ENCODE assay signal across 1 cellular context in genomic region chr15:82644967-82645852, GRCh38.
A peak's percentile ranks its signal among the peaks of the same experiment; 100 is the strongest.
TF ChIP-seq lines count a peak whose summit lies in the region.

No MANE protein-coding gene starts in this region.

TF ChIP-seq in K562, 482 proteins besides CTCF, POLR2A, EP300 and RAD21 (continued from another document):
- TF ChIP-seq, protein P1, sequence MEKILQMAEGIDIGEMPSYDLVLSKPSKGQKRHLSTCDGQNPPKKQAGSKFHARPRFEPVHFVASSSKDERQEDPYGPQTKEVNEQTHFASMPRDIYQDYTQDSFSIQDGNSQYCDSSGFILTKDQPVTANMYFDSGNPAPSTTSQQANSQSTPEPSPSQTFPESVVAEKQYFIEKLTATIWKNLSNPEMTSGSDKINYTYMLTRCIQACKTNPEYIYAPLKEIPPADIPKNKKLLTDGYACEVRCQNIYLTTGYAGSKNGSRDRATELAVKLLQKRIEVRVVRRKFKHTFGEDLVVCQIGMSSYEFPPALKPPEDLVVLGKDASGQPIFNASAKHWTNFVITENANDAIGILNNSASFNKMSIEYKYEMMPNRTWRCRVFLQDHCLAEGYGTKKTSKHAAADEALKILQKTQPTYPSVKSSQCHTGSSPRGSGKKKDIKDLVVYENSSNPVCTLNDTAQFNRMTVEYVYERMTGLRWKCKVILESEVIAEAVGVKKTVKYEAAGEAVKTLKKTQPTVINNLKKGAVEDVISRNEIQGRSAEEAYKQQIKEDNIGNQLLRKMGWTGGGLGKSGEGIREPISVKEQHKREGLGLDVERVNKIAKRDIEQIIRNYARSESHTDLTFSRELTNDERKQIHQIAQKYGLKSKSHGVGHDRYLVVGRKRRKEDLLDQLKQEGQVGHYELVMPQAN (IDR thresholded peaks at IDR 0.05; ENCODE audit: borderline replicate concordance): 0 out of 2 replicates have a peak, but pooled peaks have one; percentile 20
- TF ChIP-seq FOSL1 (tag; conservative IDR thresholded peaks at IDR 0.05): peak; percentile 63
- TF ChIP-seq EGR1 (conservative IDR thresholded peaks at IDR 0.05): peak; percentile 63
- TF ChIP-seq LEF1 (IDR thresholded peaks at IDR 0.05): 0 out of 2 replicates have a peak, but pooled peaks have one; percentile 7
- TF ChIP-seq SMAD4 (CRISPR knock-in tag; conservative IDR thresholded peaks at IDR 0.05): 0 out of 2 replicates have a peak, but pooled peaks have one; percentile 5
- TF ChIP-seq ARID1B (IDR thresholded peaks at IDR 0.05): peak; percentile 50; the same call in 1 of the 2 replicates
- peak; percentile 27 to 68; a peak in 2 of 4 replicates for TF ChIP-seq KDM1A (IDR thresholded peaks at IDR 0.05)
- 0 out of 2 replicates have a peak, but pooled peaks have one; percentile 12 for TF ChIP-seq ATF7 (IDR thresholded peaks at IDR 0.05)
- peak; percentile 24 for TF ChIP-seq PHF20 (IDR thresholded peaks at IDR 0.05; ENCODE audit: partially characterized antibody)
- TF ChIP-seq HLTF (IDR thresholded peaks at IDR 0.05): peak; percentile 31; the same call in 1 of the 2 replicates
